ENCODE assay signal across 27 cellular contexts in the genomic region with DNA sequence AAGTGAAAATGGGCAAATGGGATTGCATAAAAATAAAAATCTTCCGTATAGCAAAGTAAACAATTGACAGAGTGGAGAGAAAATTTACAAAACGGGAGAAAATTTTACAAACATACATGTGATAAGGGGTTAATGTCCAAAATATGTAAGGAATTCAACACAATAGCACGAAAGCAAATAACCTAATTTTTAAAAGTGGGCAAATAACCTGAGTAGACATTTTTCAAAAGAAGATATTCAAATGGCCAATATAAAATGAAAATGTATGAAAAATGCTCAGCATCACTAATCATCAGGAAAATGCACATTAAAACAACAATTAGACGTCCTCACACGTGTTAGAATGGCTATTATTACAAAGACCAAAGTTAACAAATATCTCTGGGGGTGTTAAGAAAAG.
"Had no signal": no experiment of that assay in that cellular context is flagged by ENCODE, and none has a peak within 500 bp of the region (broad histone marks: within the 10 kb centered on the region; RNA-seq: fewer than 3 reads in every experiment).

No MANE protein-coding gene starts in this region.

- H3K4me3 ChIP-seq: gastrocnemius medialis, lower lobe of right lung, ovary, psoas muscle, thoracic aorta, tibial nerve, upper lobe of right lung, uterus had no signal

- H3K36me3 ChIP-seq: gastrocnemius medialis, lower lobe of right lung, ovary, thoracic aorta, tibial nerve, upper lobe of right lung, uterus had no signal

- H3K36me3 Mint-ChIP-seq: naive thymus-derived CD8-positive, alpha-beta T cell; stimulated activated naive B cell treated with anti-CD40 and anti-IgM and Interleukin-4, amounts not matched to agents 10 μg/mL and 1 μg/mL and 100 μg/mL, for 72 hours had no signal

- DNase-seq: effector CD8-positive, alpha-beta T cell; endodermal cell; foreskin fibroblast; gastrocnemius medialis; head of caudate nucleus; left ventricle myocardium superior; lower lobe of right lung; naive thymus-derived CD8-positive, alpha-beta T cell; nephron progenitor cell; nucleus accumbens; ovary; posterior cingulate gyrus; psoas muscle; right cardiac atrium; small intestine; stimulated activated CD4-positive, alpha-beta T cell treated with anti-CD3 and anti-CD28 coated beads, Interleukin-15, amount 100 ng/mL, for 24 hours; stimulated activated CD4-positive, alpha-beta T cell treated with anti-CD3 and anti-CD28 coated beads, Interleukin-2, amount 100 ng/mL, for 48 hours; stimulated activated naive B cell treated with anti-CD40 and anti-IgM and Interleukin-4, amounts not matched to agents 10 μg/mL and 1 μg/mL and 100 μg/mL, for 72 hours; upper lobe of right lung; uterus had no signal

- FAIRE-seq: keratinocyte had no signal

- H3K27me3 ChIP-seq: gastrocnemius medialis, ovary, tibial nerve, upper lobe of right lung, uterus had no signal

- H3K4me1 Mint-ChIP-seq: endodermal cell; naive thymus-derived CD8-positive, alpha-beta T cell; nephron progenitor cell; stimulated activated naive B cell treated with anti-CD40 and anti-IgM and Interleukin-4, amounts not matched to agents 10 μg/mL and 1 μg/mL and 100 μg/mL, for 72 hours had no signal

- H3K27ac Mint-ChIP-seq: dendritic cell treated with granulocyte-macrophage colony-stimulating factor and Interleukin-4, amounts not matched to agents 40 ng/mL and 50 ng/mL, for 4 days; endodermal cell; naive thymus-derived CD8-positive, alpha-beta T cell; nephron progenitor cell; stimulated activated naive B cell treated with anti-CD40 and anti-IgM and Interleukin-4, amounts not matched to agents 10 μg/mL and 1 μg/mL and 100 μg/mL, for 72 hours; stimulated activated naive CD8-positive, alpha-beta T cell treated with anti-CD3 and anti-CD28 coated beads, Interleukin-15, Interleukin-2, amounts not matched to agents 100 ng/mL and 50 ng/mL, for 24 hours had no signal

- H3K4me1 ChIP-seq: gastrocnemius medialis, lower lobe of right lung, psoas muscle, tibial nerve, upper lobe of right lung, uterus had no signal

- ATAC-seq: esophagus mucosa; gastrocnemius medialis; left ventricle myocardium superior; lower lobe of right lung; naive thymus-derived CD8-positive, alpha-beta T cell; psoas muscle; right cardiac atrium; stimulated activated naive B cell treated with anti-CD40 and anti-IgM and Interleukin-4, amounts not matched to agents 10 μg/mL and 1 μg/mL and 100 μg/mL, for 72 hours; upper lobe of right lung had no signal

- H3K9me3 Mint-ChIP-seq: endodermal cell; nephron progenitor cell; stimulated activated naive B cell treated with anti-CD40 and anti-IgM and Interleukin-4, amounts not matched to agents 10 μg/mL and 1 μg/mL and 100 μg/mL, for 72 hours had no signal

- H3K4me3 Mint-ChIP-seq: dendritic cell treated with granulocyte-macrophage colony-stimulating factor and Interleukin-4, amounts not matched to agents 40 ng/mL and 50 ng/mL, for 4 days; endodermal cell; naive thymus-derived CD8-positive, alpha-beta T cell; nephron progenitor cell; stimulated activated naive B cell treated with anti-CD40 and anti-IgM and Interleukin-4, amounts not matched to agents 10 μg/mL and 1 μg/mL and 100 μg/mL, for 72 hours; stimulated activated naive CD8-positive, alpha-beta T cell treated with anti-CD3 and anti-CD28 coated beads, Interleukin-15, Interleukin-2, amounts not matched to agents 100 ng/mL and 50 ng/mL, for 24 hours had no signal

- H3K9me3 ChIP-seq: gastrocnemius medialis, lower lobe of right lung, ovary, psoas muscle, thoracic aorta, tibial nerve, upper lobe of right lung, uterus had no signal

- H3K27ac ChIP-seq: epithelial cell of prostate, gastrocnemius medialis, lower lobe of right lung, ovary, psoas muscle, thoracic aorta, tibial nerve, upper lobe of right lung, uterus had no signal

- H3K27me3 Mint-ChIP-seq: dendritic cell treated with granulocyte-macrophage colony-stimulating factor and Interleukin-4, amounts not matched to agents 40 ng/mL and 50 ng/mL, for 4 days; naive thymus-derived CD8-positive, alpha-beta T cell; stimulated activated naive B cell treated with anti-CD40 and anti-IgM and Interleukin-4, amounts not matched to agents 10 μg/mL and 1 μg/mL and 100 μg/mL, for 72 hours; stimulated activated naive CD8-positive, alpha-beta T cell treated with anti-CD3 and anti-CD28 coated beads, Interleukin-15, Interleukin-2, amounts not matched to agents 100 ng/mL and 50 ng/mL, for 24 hours had no signal
